Comparison of ENCODE assay signal across 11 cellular contexts in the genomic region with DNA sequence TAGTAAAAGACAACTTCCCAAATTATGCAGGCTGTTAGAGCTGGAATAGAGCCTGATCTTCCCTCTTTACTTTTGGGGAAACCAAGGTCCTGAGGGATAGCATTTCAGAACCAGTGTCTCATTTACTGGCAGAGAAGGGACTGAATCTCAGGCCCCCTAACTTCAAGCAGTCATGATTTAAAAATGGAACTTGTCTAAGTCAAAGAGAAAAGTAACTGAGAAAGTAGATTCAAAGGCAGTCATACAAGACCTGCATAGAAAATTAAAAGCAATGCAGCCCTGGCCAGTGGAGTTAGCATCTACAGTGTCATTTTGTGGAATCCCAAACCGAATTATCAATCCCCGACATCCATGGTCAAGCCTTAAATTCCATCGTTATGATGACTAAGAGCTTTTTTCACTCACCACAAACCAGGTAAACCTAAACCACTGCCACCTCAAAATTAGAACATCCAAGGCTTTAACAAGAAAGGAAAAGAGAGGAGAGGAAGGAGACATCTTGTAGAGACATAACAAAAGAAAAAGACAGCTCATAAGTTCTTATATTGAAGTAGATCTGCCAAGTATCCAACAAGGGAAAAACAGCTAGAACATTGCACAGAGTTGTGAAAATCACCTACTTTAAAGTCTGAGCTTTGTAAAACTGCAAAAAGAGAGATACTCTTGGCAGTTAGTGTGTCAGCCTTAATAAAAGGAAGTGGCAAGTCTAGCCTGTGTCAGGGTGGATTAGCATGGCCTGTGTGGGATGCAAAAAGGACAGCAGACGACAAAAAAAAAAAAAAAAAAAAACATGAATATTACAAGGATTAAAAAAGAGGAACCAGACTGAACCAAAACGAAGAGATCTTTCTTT. TPM values are rescaled to one million over a fixed set of nuclear protein-coding genes. Genes with fewer than 3 reads are reported as not detected.
A peak's percentile ranks its signal among the peaks of the same experiment; 100 is the strongest.
DNase-seq lines count a peak whose midpoint lies in the region; ATAC-seq lines count a peak whose summit lies in the region.
"Had no signal": no experiment of that assay in that cellular context is flagged by ENCODE, and none has a peak within 500 bp of the region (broad histone marks: within the 10 kb centered on the region; RNA-seq: fewer than 3 reads in every experiment).

No MANE protein-coding gene starts in this region.

- DNase-seq in activated CD4-positive, alpha-beta T cell treated with anti-CD3 and anti-CD28 coated beads for 36 hours: no peak
- no peak for DNase-seq in activated CD4-positive, alpha-beta T cell treated with anti-CD3 and anti-CD28 coated beads, Interleukin-2, amount 50 U/mL, for 4 hours
- DNase-seq in KG1 (lab: John Stamatoyannopoulos, UW): peak; percentile 78
- no peak for DNase-seq in activated CD4-positive, alpha-beta memory T cell treated with anti-CD3 and anti-CD28 coated beads, Interleukin-2, amount 10 ng/mL, durations not matched to agents 7 days and 5 days
- peak in 1 of 2 donors; percentile 75 for DNase-seq in stimulated activated effector memory CD8-positive, alpha-beta T cell treated with anti-CD3 and anti-CD28 coated beads, Interleukin-12 subunit alpha, Interleukin-12 subunit beta, amount 100 ng/mL, for 72 hours (ENCODE audit: low spot score in 2 of 2)
- no peak for DNase-seq in NCI-H2081 treated with DMSO at 0.1 percent for 48 hours (lab: John Stamatoyannopoulos, UW)
- DNase-seq in NCI-H1105 treated with DMSO at 0.1 percent for 48 hours (lab: John Stamatoyannopoulos, UW): no peak
- DNase-seq: H9; IMR-90; stimulated activated naive CD4-positive, alpha-beta T cell had no signal

- intact Hi-C loops in activated CD4-positive, alpha-beta T cell treated with anti-CD3 and anti-CD28 coated beads for 36 hours (cut with DNase I, micrococcal nuclease): loop anchor here (1.0 to 10.0 kb wide), 12 partner anchors 15 to 705 kb away; a partner anchor contains a TSS

- peak; percentile 40 for ATAC-seq in activated CD4-positive, alpha-beta T cell treated with anti-CD3 and anti-CD28 coated beads for 36 hours
- peak; percentile 67 for ATAC-seq in stimulated activated effector memory CD8-positive, alpha-beta T cell treated with anti-CD3 and anti-CD28 coated beads, Interleukin-12 subunit alpha, Interleukin-12 subunit beta, amount 100 ng/mL, for 72 hours
- no peak for ATAC-seq in GM19397 (IDR thresholded peaks at IDR 0.05; ENCODE audit: unreplicated experiment)

- CTCF ChIA-PET in activated CD4-positive, alpha-beta T cell treated with anti-CD3 and anti-CD28 coated beads for 36 hours (lab: Charles Lee): interaction anchor here (0.6 to 3.6 kb wide), 13 partner anchors 15 to 335 kb away, joined by 3 to 30 read pairs (median 5); a partner anchor contains a TSS
- CTCF ChIA-PET in activated CD4-positive, alpha-beta memory T cell treated with anti-CD3 and anti-CD28 coated beads, Interleukin-2, amount 10 ng/mL, durations not matched to agents 7 days and 5 days (lab: Charles Lee): interaction anchor here (0.7 to 13.1 kb wide), 16 partner anchors 15 to 201 kb away, joined by 3 to 147 read pairs (median 6); a partner anchor contains a TSS

- POLR2A ChIA-PET in activated CD4-positive, alpha-beta T cell treated with anti-CD3 and anti-CD28 coated beads for 36 hours (lab: Charles Lee): interaction anchor here (1.0 to 1.8 kb wide), 4 partner anchors 15 to 70 kb away, joined by 4 to 23 read pairs (median 6); a partner anchor contains a TSS
- POLR2A ChIA-PET in activated CD4-positive, alpha-beta memory T cell treated with anti-CD3 and anti-CD28 coated beads, Interleukin-2, amount 10 ng/mL, durations not matched to agents 7 days and 5 days (lab: Charles Lee): interaction anchor here (0.7 to 12.7 kb wide), 16 partner anchors 10 to 1387 kb away, joined by 3 to 207 read pairs (median 6); a partner anchor contains a TSS

- H3K4me1 Mint-ChIP-seq in activated CD4-positive, alpha-beta T cell treated with anti-CD3 and anti-CD28 coated beads for 36 hours: peaks cover 66% of the 10 kb centered on the region
- peaks cover 85% of the 10 kb centered on the region for H3K4me1 Mint-ChIP-seq in activated CD4-positive, alpha-beta memory T cell treated with anti-CD3 and anti-CD28 coated beads, Interleukin-2, amount 10 ng/mL, durations not matched to agents 7 days and 5 days
- peaks cover 78% of the 10 kb centered on the region for H3K4me1 Mint-ChIP-seq in stimulated activated effector memory CD8-positive, alpha-beta T cell treated with anti-CD3 and anti-CD28 coated beads, Interleukin-12 subunit alpha, Interleukin-12 subunit beta, amount 100 ng/mL, for 72 hours
- H3K4me1 Mint-ChIP-seq: H9 had no signal

- H3K27me3 Mint-ChIP-seq in activated CD4-positive, alpha-beta T cell treated with anti-CD3 and anti-CD28 coated beads for 36 hours: peaks cover 29% of the 10 kb centered on the region
- H3K27me3 Mint-ChIP-seq in activated CD4-positive, alpha-beta memory T cell treated with anti-CD3 and anti-CD28 coated beads, Interleukin-2, amount 10 ng/mL, durations not matched to agents 7 days and 5 days: peaks cover 12% of the 10 kb centered on the region

- no peaks in the 10 kb centered on the region for H3K9me3 Mint-ChIP-seq in activated CD4-positive, alpha-beta T cell treated with anti-CD3 and anti-CD28 coated beads for 36 hours (ENCODE audit: low read depth)
- no peaks in the 10 kb centered on the region for H3K9me3 Mint-ChIP-seq in activated CD4-positive, alpha-beta memory T cell treated with anti-CD3 and anti-CD28 coated beads, Interleukin-2, amount 10 ng/mL, durations not matched to agents 7 days and 5 days
- H3K9me3 Mint-ChIP-seq in stimulated activated effector memory CD8-positive, alpha-beta T cell treated with anti-CD3 and anti-CD28 coated beads, Interleukin-12 subunit alpha, Interleukin-12 subunit beta, amount 100 ng/mL, for 72 hours: no peaks in the 10 kb centered on the region
- H3K9me3 Mint-ChIP-seq: H9 had no signal

- H3K4me3 Mint-ChIP-seq in activated CD4-positive, alpha-beta T cell treated with anti-CD3 and anti-CD28 coated beads for 36 hours: no peak overlapping the region
- peak overlapping the region; percentile 14 for H3K4me3 Mint-ChIP-seq in activated CD4-positive, alpha-beta memory T cell treated with anti-CD3 and anti-CD28 coated beads, Interleukin-2, amount 10 ng/mL, durations not matched to agents 7 days and 5 days
- H3K4me3 Mint-ChIP-seq in stimulated activated effector memory CD8-positive, alpha-beta T cell treated with anti-CD3 and anti-CD28 coated beads, Interleukin-12 subunit alpha, Interleukin-12 subunit beta, amount 100 ng/mL, for 72 hours: peak overlapping the region; percentile 53
- H3K4me3 Mint-ChIP-seq: H9 had no signal

- no peaks in the 10 kb centered on the region for H3K36me3 Mint-ChIP-seq in activated CD4-positive, alpha-beta T cell treated with anti-CD3 and anti-CD28 coated beads for 36 hours (ENCODE audit: low read depth)
- H3K36me3 Mint-ChIP-seq in activated CD4-positive, alpha-beta memory T cell treated with anti-CD3 and anti-CD28 coated beads, Interleukin-2, amount 10 ng/mL, durations not matched to agents 7 days and 5 days (ENCODE audit: low read depth): peaks cover 15% of the 10 kb centered on the region
- peaks cover 19% of the 10 kb centered on the region for H3K36me3 Mint-ChIP-seq in stimulated activated effector memory CD8-positive, alpha-beta T cell treated with anti-CD3 and anti-CD28 coated beads, Interleukin-12 subunit alpha, Interleukin-12 subunit beta, amount 100 ng/mL, for 72 hours

- peak overlapping the region; percentile 75 for H3K27ac Mint-ChIP-seq in activated CD4-positive, alpha-beta T cell treated with anti-CD3 and anti-CD28 coated beads for 36 hours
- H3K27ac Mint-ChIP-seq in activated CD4-positive, alpha-beta memory T cell treated with anti-CD3 and anti-CD28 coated beads, Interleukin-2, amount 10 ng/mL, durations not matched to agents 7 days and 5 days: peak overlapping the region; percentile 93
- peak overlapping the region; percentile 89 for H3K27ac Mint-ChIP-seq in stimulated activated effector memory CD8-positive, alpha-beta T cell treated with anti-CD3 and anti-CD28 coated beads, Interleukin-12 subunit alpha, Interleukin-12 subunit beta, amount 100 ng/mL, for 72 hours
- H3K27ac Mint-ChIP-seq: H9 had no signal

RNA-seq across cellular contexts. Expression of a gene that starts 54.1 kb away (rescaled TPM):
- total RNA-seq in activated CD4-positive, alpha-beta T cell treated with anti-CD3 and anti-CD28 coated beads for 36 hours: under 1 TPM in 1 of 2 experiments, not detected in 1; 0.09 TPM
- 100 to 1,000 TPM; 167 to 174 TPM for total RNA-seq in activated CD4-positive, alpha-beta memory T cell treated with anti-CD3 and anti-CD28 coated beads, Interleukin-2, amount 10 ng/mL, durations not matched to agents 7 days and 5 days
- total RNA-seq: H9, IMR-90 had no signal

RNA-seq across cellular contexts. Expression of a gene that starts 57.6 kb away (rescaled TPM):
- not detected for total RNA-seq in activated CD4-positive, alpha-beta T cell treated with anti-CD3 and anti-CD28 coated beads for 36 hours
- 1 to 10 TPM; 1.2 to 1.9 TPM for total RNA-seq in activated CD4-positive, alpha-beta memory T cell treated with anti-CD3 and anti-CD28 coated beads, Interleukin-2, amount 10 ng/mL, durations not matched to agents 7 days and 5 days
- total RNA-seq: H9, IMR-90 had no signal

Comparison
In these comparisons a context has a peak if more than half of its experiments do, and no peak if none do; other contexts are left out.
1. RNA of a gene that starts 54.1 kb away (total RNA-seq): 167 to 174 TPM in activated CD4-positive, alpha-beta memory T cell treated with anti-CD3 and anti-CD28 coated beads, Interleukin-2, amount 10 ng/mL, durations not matched to agents 7 days and 5 days; 0.09 TPM in activated CD4-positive, alpha-beta T cell treated with anti-CD3 and anti-CD28 coated beads for 36 hours; every median in the first group is over 100 times any median in the second.
2. Peak in every context shown above with its lines, with median percentiles within 50 percentile points of each other: H3K27ac Mint-ChIP-seq.